16 cellular contexts compared by ENCODE assay signal in genomic region chr7:65809982-65810288, GRCh38.
A peak's percentile ranks its signal among the peaks of the same experiment; 100 is the strongest.
DNase-seq lines count a peak whose midpoint lies in the region; ATAC-seq, FAIRE-seq and TF ChIP-seq lines count a peak whose summit lies in the region.
"Had no signal": no experiment of that assay in that cellular context is flagged by ENCODE, and none has a peak within 500 bp of the region (broad histone marks: within the 10 kb centered on the region; RNA-seq: fewer than 3 reads in every experiment).

No MANE protein-coding gene starts in this region.

- no peaks in the 10 kb centered on the region for H3K79me1 ChIP-seq in mesenchymal stem cell (replicated peaks; ENCODE audit: low read length, poor library complexity, severe bottlenecking)

- H3K4me1 ChIP-seq in BLaER1 (peaks cover 33% of the 10 kb centered on the region), mesenchymal stem cell (ENCODE audit: control insufficient read depth, insufficient read depth, low read depth, low read length) (no peaks in the 10 kb centered on the region), pancreas (no peaks in the 10 kb centered on the region)
- H3K4me1 ChIP-seq: suprapubic skin had no signal

- no peak for TF ChIP-seq CTCF in pancreas (IDR thresholded peaks at IDR 0.05)

- H4K91ac ChIP-seq in mesenchymal stem cell (ENCODE audit: low read length), result no peak overlapping the region

- ATAC-seq in GM19025 (IDR thresholded peaks at IDR 0.05; ENCODE audit: low read depth, unreplicated experiment) (peak; percentile 35), GM21825 (IDR thresholded peaks at IDR 0.05; ENCODE audit: unreplicated experiment) (peak; percentile 45), HG03159 (IDR thresholded peaks at IDR 0.05; ENCODE audit: unreplicated experiment) (peak; percentile 36), pancreas (no peak)
- ATAC-seq: mucosa of descending colon, PC-3 had no signal

- no peaks in the 10 kb centered on the region for H3K36me3 ChIP-seq in BLaER1
- peaks cover 0 to 2% of the 10 kb centered on the region in 2 experiments for H3K36me3 ChIP-seq in mesenchymal stem cell (ENCODE audit: control insufficient read depth in 1 of 2, insufficient read depth in 2 of 2, low read depth in 1 of 2, low read length in 2 of 2)
- H3K36me3 ChIP-seq in pancreas, result no peaks in the 10 kb centered on the region
- H3K36me3 ChIP-seq: suprapubic skin had no signal

- H4K8ac ChIP-seq in mesenchymal stem cell (ENCODE audit: low read length), result no peak overlapping the region

- no peak overlapping the region for H3K23ac ChIP-seq in mesenchymal stem cell (ENCODE audit: low read length in 2 of 2)

- H2BK120ac ChIP-seq in mesenchymal stem cell (ENCODE audit: low read depth, low read length), result no peak overlapping the region

- no peak overlapping the region for H3K4me3 ChIP-seq in BLaER1
- no peak overlapping the region for H3K4me3 ChIP-seq in mesenchymal stem cell (ENCODE audit: insufficient read depth in 1 of 2, low read depth in 1 of 2, low read length in 2 of 2)
- no peak overlapping the region for H3K4me3 ChIP-seq in pancreas
- H3K4me3 ChIP-seq: mucosa of descending colon, suprapubic skin had no signal

- no peaks in the 10 kb centered on the region for H4K20me1 ChIP-seq in BLaER1

- no peak overlapping the region for H3K18ac ChIP-seq in mesenchymal stem cell (ENCODE audit: low read depth in 1 of 2, low read length in 2 of 2)

- no peak overlapping the region for H2BK15ac ChIP-seq in mesenchymal stem cell (ENCODE audit: low read depth, poor library complexity, severe bottlenecking)

- no peak overlapping the region for H2AK5ac ChIP-seq in mesenchymal stem cell (ENCODE audit: low read length, severe bottlenecking)

- intact Hi-C loops in pancreas (cut with DNase I), result no loop called here

- H3K4me2 ChIP-seq in BLaER1 (peak overlapping the region; percentile 80), mesenchymal stem cell (ENCODE audit: low read length, poor library complexity, severe bottlenecking) (no peak overlapping the region)

- FAIRE-seq in pancreas (lab: Jason Lieb, UNC), result no peak

- H3K9me3 ChIP-seq in BLaER1 (no peaks in the 10 kb centered on the region), mesenchymal stem cell (ENCODE audit: control insufficient read depth, low read length) (no peaks in the 10 kb centered on the region), pancreas (no peaks in the 10 kb centered on the region)
- H3K9me3 ChIP-seq: mucosa of descending colon, suprapubic skin had no signal

- H3K27ac ChIP-seq in BLaER1 (peak overlapping the region; percentile 59; the same call in 1 of the 2 replicates), mesenchymal stem cell (ENCODE audit: low read length, poor library complexity, severe bottlenecking) (no peak overlapping the region), pancreas (no peak overlapping the region)
- H3K27ac ChIP-seq: suprapubic skin had no signal

- no peak overlapping the region for H2AFZ ChIP-seq in mesenchymal stem cell (ENCODE audit: low read depth, low read length)

- H3K9ac ChIP-seq in BLaER1 (no peak overlapping the region; the same call in 1 of the 2 replicates), mesenchymal stem cell (ENCODE audit: low read length) (no peak overlapping the region)

- H2BK12ac ChIP-seq in mesenchymal stem cell (ENCODE audit: low read length in 2 of 2), result no peak overlapping the region

- H3K27me3 ChIP-seq in BLaER1, result no peaks in the 10 kb centered on the region
- H3K27me3 ChIP-seq in mesenchymal stem cell (ENCODE audit: control insufficient read depth in 1 of 2, insufficient read depth in 1 of 2, low read length in 2 of 2), result no peaks in the 10 kb centered on the region
- H3K27me3 ChIP-seq in pancreas, result no peaks in the 10 kb centered on the region
- H3K27me3 ChIP-seq: suprapubic skin had no signal

- H3K14ac ChIP-seq in mesenchymal stem cell (ENCODE audit: low read length in 2 of 2), result no peak overlapping the region

- WGBS in mesenchymal stem cell, result 57% methylated on average over 3 of the region's 3 CpGs
- WGBS in pancreas, 2 donors, result 82 to 83% methylated on average over 3 of the region's 3 CpGs

- H3K4ac ChIP-seq in mesenchymal stem cell (ENCODE audit: low read depth in 1 of 2, low read length in 2 of 2), result no peak overlapping the region

- DNase-seq in NCI-H2107 (lab: John Stamatoyannopoulos, UW), result no peak
- DNase-seq in GM03348 (ENCODE audit: low spot score), result no peak
- no peak for DNase-seq in mesenchymal stem cell
- no peak for DNase-seq in pancreas
- DNase-seq: ACHN; activated CD4-positive, alpha-beta memory T cell treated with anti-CD3 and anti-CD28 coated beads for 36 hours; Kasumi-1; mucosa of descending colon; NCI-H2171 treated with DMSO at 0.1 percent for 48 hours; PC-3; T-helper 2 cell had no signal

- H2BK5ac ChIP-seq in mesenchymal stem cell (ENCODE audit: low read depth, low read length, poor library complexity, severe bottlenecking), result no peak overlapping the region

Comparison
In these comparisons a context has a peak if more than half of its experiments do, and no peak if none do; other contexts are left out.
1. ATAC-seq: peak in GM19025 (single experiment), GM21825 (single experiment) and HG03159 (single experiment); none in pancreas (0 of 4).